In the genomic region with DNA sequence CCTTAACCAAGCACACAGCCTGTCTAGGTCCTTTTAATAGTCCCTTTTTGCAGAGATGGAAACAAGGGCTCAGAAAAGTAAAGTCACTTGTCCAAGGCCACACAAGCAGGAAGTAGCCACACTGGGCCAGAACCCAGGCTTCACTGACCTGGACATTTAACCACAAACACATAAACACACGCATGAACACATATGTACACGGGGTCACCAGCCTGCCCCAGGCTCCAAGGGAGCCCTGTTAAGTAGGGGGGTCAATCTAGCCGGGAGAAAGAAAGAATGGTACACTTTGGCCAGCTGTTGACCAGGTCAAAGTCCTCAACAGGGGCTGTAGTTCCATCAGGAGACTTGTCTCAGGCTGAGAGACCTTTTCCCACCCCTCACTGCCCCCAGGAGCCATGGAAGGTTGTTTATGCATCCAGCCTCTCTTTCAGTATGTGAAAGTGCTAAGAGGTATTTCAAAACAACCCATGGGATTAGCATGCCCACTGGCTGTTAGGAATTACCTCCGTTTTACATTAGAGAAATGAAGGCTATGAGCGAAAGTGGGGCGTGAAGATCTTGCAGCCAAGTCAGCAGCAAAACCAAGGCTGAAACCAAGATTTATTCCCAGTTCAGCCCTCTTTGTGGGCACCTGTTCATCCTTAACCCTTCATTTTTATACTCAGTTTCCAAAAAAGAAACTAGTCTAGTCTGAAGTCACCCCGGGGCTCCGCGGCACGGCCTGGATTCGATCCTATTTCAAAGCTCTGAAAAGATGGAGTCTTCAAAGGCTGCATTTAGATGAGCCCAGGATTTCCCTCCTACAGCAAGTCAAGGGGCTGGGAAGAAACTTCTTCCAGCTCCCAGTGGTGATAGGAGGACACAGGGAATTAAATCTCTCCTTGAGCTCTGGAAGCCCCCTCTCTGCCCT, we compare ENCODE assay signal across 1 cellular context.
TF ChIP-seq lines count a peak whose summit lies in the region.

No MANE protein-coding gene starts in this region.

TF ChIP-seq in HepG2, 621 proteins besides CTCF, POLR2A, EP300 and RAD21 (continued from another document and continues in another):
- no peak for TF ChIP-seq MTF1 (CRISPR knock-in tag; IDR thresholded peaks at IDR 0.05)
- TF ChIP-seq, protein P1, sequence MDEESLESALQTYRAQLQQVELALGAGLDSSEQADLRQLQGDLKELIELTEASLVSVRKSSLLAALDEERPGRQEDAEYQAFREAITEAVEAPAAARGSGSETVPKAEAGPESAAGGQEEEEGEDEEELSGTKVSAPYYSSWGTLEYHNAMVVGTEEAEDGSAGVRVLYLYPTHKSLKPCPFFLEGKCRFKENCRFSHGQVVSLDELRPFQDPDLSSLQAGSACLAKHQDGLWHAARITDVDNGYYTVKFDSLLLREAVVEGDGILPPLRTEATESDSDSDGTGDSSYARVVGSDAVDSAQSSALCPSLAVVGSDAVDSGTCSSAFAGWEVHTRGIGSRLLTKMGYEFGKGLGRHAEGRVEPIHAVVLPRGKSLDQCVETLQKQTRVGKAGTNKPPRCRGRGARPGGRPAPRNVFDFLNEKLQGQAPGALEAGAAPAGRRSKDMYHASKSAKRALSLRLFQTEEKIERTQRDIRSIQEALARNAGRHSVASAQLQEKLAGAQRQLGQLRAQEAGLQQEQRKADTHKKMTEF (CRISPR knock-in tag; IDR thresholded peaks at IDR 0.05): peak; percentile 80
- no peak for TF ChIP-seq ZNF569 (CRISPR knock-in tag; IDR thresholded peaks at IDR 0.05; ENCODE audit: borderline replicate concordance)
- peak; percentile 97 for TF ChIP-seq HNF4A (CRISPR knock-in tag; IDR thresholded peaks at IDR 0.05)
- TF ChIP-seq ZNF503 (CRISPR knock-in tag; IDR thresholded peaks at IDR 0.05): peak; percentile 73
- TF ChIP-seq, protein P2, sequence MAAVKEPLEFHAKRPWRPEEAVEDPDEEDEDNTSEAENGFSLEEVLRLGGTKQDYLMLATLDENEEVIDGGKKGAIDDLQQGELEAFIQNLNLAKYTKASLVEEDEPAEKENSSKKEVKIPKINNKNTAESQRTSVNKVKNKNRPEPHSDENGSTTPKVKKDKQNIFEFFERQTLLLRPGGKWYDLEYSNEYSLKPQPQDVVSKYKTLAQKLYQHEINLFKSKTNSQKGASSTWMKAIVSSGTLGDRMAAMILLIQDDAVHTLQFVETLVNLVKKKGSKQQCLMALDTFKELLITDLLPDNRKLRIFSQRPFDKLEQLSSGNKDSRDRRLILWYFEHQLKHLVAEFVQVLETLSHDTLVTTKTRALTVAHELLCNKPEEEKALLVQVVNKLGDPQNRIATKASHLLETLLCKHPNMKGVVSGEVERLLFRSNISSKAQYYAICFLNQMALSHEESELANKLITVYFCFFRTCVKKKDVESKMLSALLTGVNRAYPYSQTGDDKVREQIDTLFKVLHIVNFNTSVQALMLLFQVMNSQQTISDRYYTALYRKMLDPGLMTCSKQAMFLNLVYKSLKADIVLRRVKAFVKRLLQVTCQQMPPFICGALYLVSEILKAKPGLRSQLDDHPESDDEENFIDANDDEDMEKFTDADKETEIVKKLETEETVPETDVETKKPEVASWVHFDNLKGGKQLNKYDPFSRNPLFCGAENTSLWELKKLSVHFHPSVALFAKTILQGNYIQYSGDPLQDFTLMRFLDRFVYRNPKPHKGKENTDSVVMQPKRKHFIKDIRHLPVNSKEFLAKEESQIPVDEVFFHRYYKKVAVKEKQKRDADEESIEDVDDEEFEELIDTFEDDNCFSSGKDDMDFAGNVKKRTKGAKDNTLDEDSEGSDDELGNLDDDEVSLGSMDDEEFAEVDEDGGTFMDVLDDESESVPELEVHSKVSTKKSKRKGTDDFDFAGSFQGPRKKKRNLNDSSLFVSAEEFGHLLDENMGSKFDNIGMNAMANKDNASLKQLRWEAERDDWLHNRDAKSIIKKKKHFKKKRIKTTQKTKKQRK (IDR thresholded peaks at IDR 0.05; ENCODE audit: low read length): no peak
- no peak for TF ChIP-seq GTF3A (CRISPR knock-in tag; conservative IDR thresholded peaks at IDR 0.05)
- TF ChIP-seq MYC (CRISPR knock-in tag; IDR thresholded peaks at IDR 0.05; ENCODE audit: borderline replicate concordance): peak; percentile 38; the same call in 1 of the 2 replicates
- TF ChIP-seq ZNF317 (CRISPR knock-in tag; IDR thresholded peaks at IDR 0.05): 0 out of 2 replicates have a peak, but pooled peaks have one; percentile 40
- TF ChIP-seq ZNF124 (CRISPR knock-in tag; IDR thresholded peaks at IDR 0.05): peak; percentile 5; the same call in 1 of the 2 replicates
- 0 out of 2 replicates have a peak, but pooled peaks have one; percentile 50 for TF ChIP-seq ZNF761 (CRISPR knock-in tag; conservative IDR thresholded peaks at IDR 0.05)
- no peak for TF ChIP-seq ZFAT (CRISPR knock-in tag; conservative IDR thresholded peaks at IDR 0.05)
- peak; percentile 94 for TF ChIP-seq TFAP4 (IDR thresholded peaks at IDR 0.05; ENCODE audit: borderline replicate concordance, low read depth)
- 0 out of 2 replicates have a peak, but pooled peaks have one; percentile 62 for TF ChIP-seq ZC3H4 (CRISPR knock-in tag; IDR thresholded peaks at IDR 0.05; ENCODE audit: borderline replicate concordance)
- TF ChIP-seq SAP130 (CRISPR knock-in tag; IDR thresholded peaks at IDR 0.05; ENCODE audit: low read depth): peak; percentile 80
- TF ChIP-seq ZFX (CRISPR knock-in tag; IDR thresholded peaks at IDR 0.05; ENCODE audit: low read depth): peak; percentile 31; the same call in 1 of the 2 replicates
- TF ChIP-seq FOXA1 (IDR thresholded peaks at IDR 0.05): no peak
- peak; percentile 53 for TF ChIP-seq FOXA1 (CRISPR knock-in tag; IDR thresholded peaks at IDR 0.05)
- no peak for TF ChIP-seq ZNF512B (CRISPR knock-in tag; IDR thresholded peaks at IDR 0.05; ENCODE audit: borderline replicate concordance)
- TF ChIP-seq KDM4B (CRISPR knock-in tag; IDR thresholded peaks at IDR 0.05): 0 out of 2 replicates have a peak, but pooled peaks have one; percentile 19
- peak; percentile 87; the same call in 1 of the 2 replicates for TF ChIP-seq ZNF296 (CRISPR knock-in tag; conservative IDR thresholded peaks at IDR 0.05)
- TF ChIP-seq IRF1 (CRISPR knock-in tag; IDR thresholded peaks at IDR 0.05; ENCODE audit: low read depth): no peak
- TF ChIP-seq ELF1 (CRISPR knock-in tag; IDR thresholded peaks at IDR 0.05): peak; percentile 60; the same call in 1 of the 2 replicates
- peak; percentile 87 for TF ChIP-seq PATZ1 (CRISPR knock-in tag; IDR thresholded peaks at IDR 0.05)
- TF ChIP-seq KLF15 (CRISPR knock-in tag; IDR thresholded peaks at IDR 0.05; ENCODE audit: borderline replicate concordance): no peak
- peak; percentile 14; the same call in 1 of the 2 replicates for TF ChIP-seq SP4 (CRISPR knock-in tag; IDR thresholded peaks at IDR 0.05)
- TF ChIP-seq HOXA3 (CRISPR knock-in tag; IDR thresholded peaks at IDR 0.05): peak; percentile 41; the same call in 1 of the 2 replicates
- peak; percentile 13; the same call in 1 of the 2 replicates for TF ChIP-seq KLF6 (CRISPR knock-in tag; IDR thresholded peaks at IDR 0.05)
- 0 out of 2 replicates have a peak, but pooled peaks have one; percentile 7 for TF ChIP-seq GFI1 (CRISPR knock-in tag; IDR thresholded peaks at IDR 0.05; ENCODE audit: borderline replicate concordance)
- TF ChIP-seq RBFOX2 (IDR thresholded peaks at IDR 0.05; ENCODE audit: low read depth, low read length): peak; percentile 28; the same call in 1 of the 2 replicates
- no peak for TF ChIP-seq SIN3A (IDR thresholded peaks at IDR 0.05; ENCODE audit: borderline replicate concordance, low read depth, low read length)
- peak; percentile 87; the same call in 1 of the 2 replicates for TF ChIP-seq NCOR1 (IDR thresholded peaks at IDR 0.05; ENCODE audit: borderline replicate concordance, low read length)
- peak; percentile 76; the same call in 1 of the 2 replicates for TF ChIP-seq ZNF337 (CRISPR knock-in tag; IDR thresholded peaks at IDR 0.05; ENCODE audit: borderline replicate concordance, low read depth)
- TF ChIP-seq SOX13 (IDR thresholded peaks at IDR 0.05): no peak
- peak in 1 of 2 experiments; percentile 75; a peak in 2 of 4 replicates for TF ChIP-seq SOX13 (CRISPR knock-in tag; conservative IDR thresholded peaks at IDR 0.05 in 1 of 2, IDR thresholded peaks at IDR 0.05 in 1 of 2)
- peak; percentile 35; the same call in 1 of the 2 replicates for TF ChIP-seq GATAD1 (CRISPR knock-in tag; IDR thresholded peaks at IDR 0.05)
- TF ChIP-seq MEF2D (CRISPR knock-in tag; IDR thresholded peaks at IDR 0.05): 0 out of 2 replicates have a peak, but pooled peaks have one; percentile 29
- peak; percentile 79 for TF ChIP-seq PHF21A (CRISPR knock-in tag; IDR thresholded peaks at IDR 0.05)
- TF ChIP-seq ZNF264 (CRISPR knock-in tag; IDR thresholded peaks at IDR 0.05): 0 out of 2 replicates have a peak, but pooled peaks have one; percentile 54
- peak; percentile 84 for TF ChIP-seq PAXIP1 (CRISPR knock-in tag; conservative IDR thresholded peaks at IDR 0.05)
- TF ChIP-seq ZNF10 (CRISPR knock-in tag; IDR thresholded peaks at IDR 0.05; ENCODE audit: borderline replicate concordance, low read depth): no peak
